In genomic region chr1:59487335-59488031, GRCh38 we compare ENCODE assay signal across 13 cellular contexts.
A peak's percentile ranks its signal among the peaks of the same experiment; 100 is the strongest.
DNase-seq lines count a peak whose midpoint lies in the region; ATAC-seq and TF ChIP-seq lines count a peak whose summit lies in the region.
"Had no signal": no experiment of that assay in that cellular context is flagged by ENCODE, and none has a peak within 500 bp of the region (broad histone marks: within the 10 kb centered on the region; RNA-seq: fewer than 3 reads in every experiment).

No MANE protein-coding gene starts in this region.

- H3K27ac Mint-ChIP-seq in T-helper 2 cell treated with Interferon-gamma antibody and Interleukin-4, amounts not matched to agents 5 μg/mL and 100 μg/mL, for 36 hours: peak overlapping the region; percentile 34
- H3K27ac Mint-ChIP-seq: activated T-helper 2 cell treated with anti-CD3 and anti-CD28 coated beads, Interferon-gamma antibody, Interleukin-2, Interleukin-4, amounts not matched to agents 10 μg/mL and 5 μg/mL and 100 μg/mL, durations not matched to agents 14 hours and 24 hours and 36 hours had no signal

- H3K4me1 ChIP-seq in hepatocyte (ENCODE audit: insufficient read depth): peaks cover 14% of the 10 kb centered on the region
- H3K4me1 ChIP-seq in aorta (ENCODE audit: control insufficient read depth in 1 of 2, insufficient read depth in 2 of 2, low read length in 2 of 2): peaks cover 0 to 5% of the 10 kb centered on the region in 2 donors
- H3K4me1 ChIP-seq in ovary (ENCODE audit: insufficient read depth): peaks cover 4% of the 10 kb centered on the region

- peak overlapping the region; percentile 60 for H3K27ac ChIP-seq in hepatocyte
- no peak overlapping the region for H3K27ac ChIP-seq in aorta (ENCODE audit: low read depth in 1 of 2, low read length in 2 of 2)
- H3K27ac ChIP-seq in ovary: no peak overlapping the region

- H4K20me1 ChIP-seq in hepatocyte (ENCODE audit: insufficient read depth, poor library complexity, severe bottlenecking): no peaks in the 10 kb centered on the region

- H3K36me3 ChIP-seq in hepatocyte (replicated peaks; ENCODE audit: insufficient read depth, low read depth): no peaks in the 10 kb centered on the region
- no peaks in the 10 kb centered on the region for H3K36me3 ChIP-seq in aorta (ENCODE audit: control insufficient read depth in 1 of 2, insufficient read depth in 2 of 2, low read length in 1 of 2)
- no peaks in the 10 kb centered on the region for H3K36me3 ChIP-seq in ovary

- H3K79me2 ChIP-seq in hepatocyte: no peaks in the 10 kb centered on the region

- peaks cover 4% of the 10 kb centered on the region for H3K9me3 Mint-ChIP-seq in T-helper 2 cell treated with Interferon-gamma antibody and Interleukin-4, amounts not matched to agents 5 μg/mL and 100 μg/mL, for 36 hours

- TF ChIP-seq POLR2A in ovary (IDR thresholded peaks at IDR 0.05): no peak

- no peaks in the 10 kb centered on the region for H3K9me2 ChIP-seq in hepatocyte (replicated peaks; ENCODE audit: insufficient read depth)

- H3K4me3 ChIP-seq in astrocyte of the spinal cord (ENCODE audit: low read depth, low read length): no peak overlapping the region
- no peak overlapping the region for H3K4me3 ChIP-seq in hepatocyte
- H3K4me3 ChIP-seq in aorta (ENCODE audit: low read length in 2 of 2): no peak overlapping the region
- H3K4me3 ChIP-seq in ovary: no peak overlapping the region

- H3K9me3 ChIP-seq in hepatocyte (ENCODE audit: low read depth): no peaks in the 10 kb centered on the region
- H3K9me3 ChIP-seq in aorta (ENCODE audit: control insufficient read depth, low read length): no peaks in the 10 kb centered on the region
- H3K9me3 ChIP-seq in ovary: no peaks in the 10 kb centered on the region

- WGBS in hepatocyte (ENCODE audit: low lambda C conversion rate, missing lambda C conversion rate): 55% methylated on average over 2 of the region's 2 CpGs
- 88 to 90% methylated on average over 2 of the region's 2 CpGs for WGBS in aorta, 2 donors
- WGBS in ovary, 3 donors: 33 to 58% (median 40%) methylated on average over 2 of the region's 2 CpGs

- H2AFZ ChIP-seq in hepatocyte: peak overlapping the region; percentile 8

- in situ Hi-C loops in astrocyte of the spinal cord (cut with HindIII; ENCODE audit: low sequenced_read_pairs): no loop called here

- H3K4me1 Mint-ChIP-seq in T-helper 2 cell treated with Interferon-gamma antibody and Interleukin-4, amounts not matched to agents 5 μg/mL and 100 μg/mL, for 36 hours (ENCODE audit: low read depth): peaks cover 20% of the 10 kb centered on the region

- peak overlapping the region; percentile 9 for H3K4me3 Mint-ChIP-seq in T-helper 2 cell treated with Interferon-gamma antibody and Interleukin-4, amounts not matched to agents 5 μg/mL and 100 μg/mL, for 36 hours
- H3K4me3 Mint-ChIP-seq: brain had no signal

- DNase-seq in T-helper 2 cell treated with Interferon-gamma antibody and Interleukin-4, amounts not matched to agents 5 μg/mL and 100 μg/mL, for 36 hours (ENCODE audit: low spot score): no peak
- DNase-seq in T-helper 2 cell (no peak), astrocyte of the spinal cord (ENCODE audit: low read depth, low spot score) (peak; percentile 22), hepatocyte (ENCODE audit: low spot score) (peak; percentile 40), aorta (no peak), SKM-1 treated with dmso at 0.1 percent for 144 hours (lab: John Stamatoyannopoulos, UW; ENCODE audit: unreplicated experiment) (no peak), ovary (no peak)
- DNase-seq: 8988T; activated CD4-positive, alpha-beta T cell treated with anti-CD3 and anti-CD28 coated beads, Interleukin-2, amount 50 U/mL, for 1 hour; stimulated activated CD4-positive, alpha-beta T cell treated with anti-CD3 and anti-CD28 coated beads, Interleukin-15, amount 100 ng/mL, for 24 hours had no signal

- TF ChIP-seq CTCF in astrocyte of the spinal cord (IDR thresholded peaks at IDR 0.05; ENCODE audit: low read depth, low read length) (no peak), hepatocyte (IDR thresholded peaks at IDR 0.05; ENCODE audit: poor library complexity) (no peak), ovary (IDR thresholded peaks at IDR 0.05) (no peak)

- peak; percentile 33 for ATAC-seq in aorta (ENCODE audit: low FRiP score)
- ATAC-seq in GM21529 (IDR thresholded peaks at IDR 0.05; ENCODE audit: unreplicated experiment): no peak

- H3K36me3 Mint-ChIP-seq in T-helper 2 cell treated with Interferon-gamma antibody and Interleukin-4, amounts not matched to agents 5 μg/mL and 100 μg/mL, for 36 hours (ENCODE audit: low read depth): peaks cover 2% of the 10 kb centered on the region
- H3K36me3 Mint-ChIP-seq: brain had no signal

- intact Hi-C loops in aorta (cut with DNase I) (no loop called here), ovary (cut with DNase I) (no loop called here)

- H3K27me3 ChIP-seq in hepatocyte (no peaks in the 10 kb centered on the region), aorta (ENCODE audit: control insufficient read depth in 1 of 2, insufficient read depth in 2 of 2, low read length in 1 of 2) (no peaks in the 10 kb centered on the region), ovary (no peaks in the 10 kb centered on the region)

- TF ChIP-seq EP300 in ovary (IDR thresholded peaks at IDR 0.05): no peak

- peak overlapping the region; percentile 31 for H3K4me2 ChIP-seq in hepatocyte

- H3K27me3 Mint-ChIP-seq in T-helper 2 cell treated with Interferon-gamma antibody and Interleukin-4, amounts not matched to agents 5 μg/mL and 100 μg/mL, for 36 hours (ENCODE audit: low read depth): no peaks in the 10 kb centered on the region
- H3K27me3 Mint-ChIP-seq: brain had no signal

Comparison
In these comparisons a context has a peak if more than half of its experiments do, and no peak if none do; other contexts are left out.
1. DNase-seq: peak in astrocyte of the spinal cord (single experiment) and hepatocyte (single experiment); none in T-helper 2 cell treated with Interferon-gamma antibody and Interleukin-4, amounts not matched to agents 5 μg/mL and 100 μg/mL, for 36 hours (single experiment), T-helper 2 cell (0 of 5), aorta (0 of 2), SKM-1 treated with dmso at 0.1 percent for 144 hours (single experiment) and ovary (0 of 5).